8 cellular contexts compared by ENCODE assay signal in genomic region chr16:58685084-58685449, GRCh38. TPM values are rescaled to one million over a fixed set of nuclear protein-coding genes. Genes with fewer than 3 reads are reported as not detected.
DNase-seq lines count a peak whose midpoint lies in the region; ATAC-seq and TF ChIP-seq lines count a peak whose summit lies in the region.

No MANE protein-coding gene starts in this region.

- in situ Hi-C loops in GM13977 (cut with MboI; ENCODE audit: low pct_unique_long_range_greater_than_20kb, low sequenced_read_pairs, unreplicated experiment) = no loop called here

- H3K27ac ChIP-seq in liver (ENCODE audit: low read depth in 1 of 2, low read length in 2 of 2) (peak overlapping the region; percentile 86 to 92), subcutaneous abdominal adipose tissue (ENCODE audit: low read depth, low read length) (no peak overlapping the region)

- H3K9me3 ChIP-seq in liver (ENCODE audit: control insufficient read depth in 4 of 4, low read length in 3 of 4) = no peaks in the 10 kb centered on the region
- no peaks in the 10 kb centered on the region for H3K9me3 ChIP-seq in subcutaneous abdominal adipose tissue (ENCODE audit: control insufficient read depth in 5 of 5, low read length in 5 of 5)

- ATAC-seq in activated CD4-positive, alpha-beta T cell treated with anti-CD3 and anti-CD28 coated beads for 36 hours = no peak
- no peak for ATAC-seq in activated T-helper 17 cell treated with anti-CD3 and anti-CD28 coated beads, Interleukin-2, amount 50 U/mL, for 72 hours (replicated peaks)
- ATAC-seq in activated CD4-positive, CD25-positive, alpha-beta regulatory T cell treated with anti-CD3 and anti-CD28 coated beads, Interleukin-2, amount 50 U/mL, for 24 hours = no peak

- POLR2A ChIA-PET in activated CD4-positive, alpha-beta T cell treated with anti-CD3 and anti-CD28 coated beads for 36 hours (lab: Charles Lee) = interaction anchor here (1.2 to 1.4 kb wide), 2 partner anchors 57 to 293 kb away, joined by 4 to 7 read pairs; partner anchors contain the start of gene GINS3

- H3K9me3 Mint-ChIP-seq in activated CD4-positive, alpha-beta T cell treated with anti-CD3 and anti-CD28 coated beads for 36 hours (ENCODE audit: low read depth) = no peaks in the 10 kb centered on the region
- no peaks in the 10 kb centered on the region for H3K9me3 Mint-ChIP-seq in activated T-helper 17 cell treated with anti-CD3 and anti-CD28 coated beads, Interleukin-2, amount 50 U/mL, for 72 hours

- H3K4me1 ChIP-seq in liver (ENCODE audit: control insufficient read depth in 4 of 4, insufficient read depth in 4 of 4, low read length in 3 of 4) = peaks cover 4 to 23% (median 18%) of the 10 kb centered on the region in 4 donors
- H3K4me1 ChIP-seq in subcutaneous abdominal adipose tissue (ENCODE audit: control insufficient read depth in 5 of 5, insufficient read depth in 5 of 5, low read length in 5 of 5) = peaks cover 2 to 26% (median 19%) of the 10 kb centered on the region in 5 donors

- H3K4me3 Mint-ChIP-seq in activated CD4-positive, alpha-beta T cell treated with anti-CD3 and anti-CD28 coated beads for 36 hours = peak overlapping the region; percentile 86
- peak overlapping the region; percentile 80 for H3K4me3 Mint-ChIP-seq in activated T-helper 17 cell treated with anti-CD3 and anti-CD28 coated beads, Interleukin-2, amount 50 U/mL, for 72 hours

- WGBS in liver = 34% methylated on average over 6 of the region's 6 CpGs

- peak overlapping the region; percentile 82 to 95 (median 87) for H3K4me3 ChIP-seq in liver (ENCODE audit: low read depth in 1 of 3, low read length in 3 of 3)
- H3K4me3 ChIP-seq in subcutaneous abdominal adipose tissue (ENCODE audit: low read depth in 1 of 5, low read length in 5 of 5) = peak overlapping the region; percentile 82 to 95 (median 92)

- H3K27ac Mint-ChIP-seq in activated CD4-positive, alpha-beta T cell treated with anti-CD3 and anti-CD28 coated beads for 36 hours = peak overlapping the region; percentile 65
- H3K27ac Mint-ChIP-seq in activated T-helper 17 cell treated with anti-CD3 and anti-CD28 coated beads, Interleukin-2, amount 50 U/mL, for 72 hours = peak overlapping the region; percentile 83

- H3K4me1 Mint-ChIP-seq in activated CD4-positive, alpha-beta T cell treated with anti-CD3 and anti-CD28 coated beads for 36 hours = peaks cover 19% of the 10 kb centered on the region
- peaks cover 11% of the 10 kb centered on the region for H3K4me1 Mint-ChIP-seq in activated T-helper 17 cell treated with anti-CD3 and anti-CD28 coated beads, Interleukin-2, amount 50 U/mL, for 72 hours

- H3K27me3 Mint-ChIP-seq in activated CD4-positive, alpha-beta T cell treated with anti-CD3 and anti-CD28 coated beads for 36 hours = no peaks in the 10 kb centered on the region
- H3K27me3 Mint-ChIP-seq in activated T-helper 17 cell treated with anti-CD3 and anti-CD28 coated beads, Interleukin-2, amount 50 U/mL, for 72 hours = peaks cover 4% of the 10 kb centered on the region

- H3K36me3 Mint-ChIP-seq in activated CD4-positive, alpha-beta T cell treated with anti-CD3 and anti-CD28 coated beads for 36 hours (ENCODE audit: low read depth) = peaks cover 4% of the 10 kb centered on the region
- H3K36me3 Mint-ChIP-seq in activated T-helper 17 cell treated with anti-CD3 and anti-CD28 coated beads, Interleukin-2, amount 50 U/mL, for 72 hours (ENCODE audit: low read depth) = no peaks in the 10 kb centered on the region

- H3K27me3 ChIP-seq in liver (ENCODE audit: control insufficient read depth in 4 of 4, insufficient read depth in 4 of 4, low read length in 3 of 4) (no peaks in the 10 kb centered on the region), subcutaneous abdominal adipose tissue (ENCODE audit: control insufficient read depth in 5 of 5, insufficient read depth in 4 of 5, low read length in 5 of 5) (no peaks in the 10 kb centered on the region)

- CTCF ChIA-PET in activated CD4-positive, alpha-beta T cell treated with anti-CD3 and anti-CD28 coated beads for 36 hours (lab: Charles Lee) = interaction anchor here (0.7 to 1.6 kb wide), 8 partner anchors 8 to 348 kb away, joined by 3 to 9 read pairs (median 4); partner anchors contain the start of gene GOT2

- H3K36me3 ChIP-seq in liver (ENCODE audit: control insufficient read depth in 4 of 4, insufficient read depth in 3 of 4, low read depth in 1 of 4, low read length in 3 of 4) (peaks cover 0 to under 1% (median 0%) of the 10 kb centered on the region in 4 donors), subcutaneous abdominal adipose tissue (ENCODE audit: control insufficient read depth in 5 of 5, insufficient read depth in 5 of 5, low read length in 5 of 5) (peaks cover 0 to 15% (median 7%) of the 10 kb centered on the region in 5 donors)

- TF ChIP-seq CTCF in liver (IDR thresholded peaks at IDR 0.05; ENCODE audit: low read depth, low read length, missing input control) = no peak
- no peak for TF ChIP-seq CTCF in GM13977 (IDR thresholded peaks at IDR 0.05; ENCODE audit: extremely low read depth, insufficient read depth, missing control alignments)

- intact Hi-C loops in activated CD4-positive, alpha-beta T cell treated with anti-CD3 and anti-CD28 coated beads for 36 hours (cut with DNase I, micrococcal nuclease) = loop anchor here in 1 of 2 experiments (10.0 kb wide), 1 partner anchor 450 kb away; no protein-coding TSS in a partner anchor

- peak overlapping the region; percentile 45 to 64 for H3K9ac ChIP-seq in liver (ENCODE audit: low read depth in 1 of 2, low read length in 2 of 2)
- H3K9ac ChIP-seq in subcutaneous abdominal adipose tissue (ENCODE audit: low read length in 5 of 5) = peak overlapping the region in 4 of 5 donors; percentile 86 to 99 (median 98)

- no peak for TF ChIP-seq RAD21 in liver (IDR thresholded peaks at IDR 0.05)

- no peak for DNase-seq in activated CD4-positive, alpha-beta T cell treated with anti-CD3 and anti-CD28 coated beads for 36 hours
- DNase-seq in activated CD4-positive, alpha-beta T cell treated with anti-CD3 and anti-CD28 coated beads for 1 hour = no peak
- DNase-seq in GM13977 (ENCODE audit: low spot score) = no peak
- DNase-seq in kidney glomerular epithelial cell (lab: John Stamatoyannopoulos, UW) = no peak

TF ChIP-seq in liver, 16 proteins besides CTCF, POLR2A, EP300 and RAD21:
- TF ChIP-seq FOXA2 (IDR thresholded peaks at IDR 0.05) = no peak
- no peak for TF ChIP-seq RXRA (IDR thresholded peaks at IDR 0.05)
- no peak for TF ChIP-seq GABPA (IDR thresholded peaks at IDR 0.05 in 1 of 2, conservative IDR thresholded peaks at IDR 0.05 in 1 of 2)
- TF ChIP-seq HNF4A (conservative IDR thresholded peaks at IDR 0.05) = peak in 1 of 2 donors; percentile 18
- TF ChIP-seq JUND (IDR thresholded peaks at IDR 0.05) = peak in 1 of 2 donors; percentile 55
- TF ChIP-seq SP1 (IDR thresholded peaks at IDR 0.05) = peak; percentile 30
- TF ChIP-seq EGR1 (IDR thresholded peaks at IDR 0.05; ENCODE audit: low read depth in 2 of 2) = no peak

RNA-seq across cellular contexts. Expression of gene SLC38A7, which starts 0.5 kb away (rescaled TPM):
- 1 to 10 TPM; 4.5 to 6.5 TPM for total RNA-seq in activated CD4-positive, alpha-beta T cell treated with anti-CD3 and anti-CD28 coated beads for 36 hours
- 1 to 10 TPM; 4.6 to 9.0 TPM for total RNA-seq in activated T-helper 17 cell treated with anti-CD3 and anti-CD28 coated beads, Interleukin-2, amount 50 U/mL, for 72 hours
- 10 to 100 TPM; 11.3 to 18.7 TPM for total RNA-seq in liver
- polyA plus RNA-seq in liver = 10 to 100 TPM in 1 of 2 donors, 1 to 10 TPM in 1; 7.9 to 10.6 TPM

RNA-seq across cellular contexts. Expression of gene GOT2, which starts 49.0 kb away (rescaled TPM):
- total RNA-seq in activated CD4-positive, alpha-beta T cell treated with anti-CD3 and anti-CD28 coated beads for 36 hours = 100 to 1,000 TPM; 128 to 133 TPM
- 100 to 1,000 TPM in 1 of 2 donors, 10 to 100 TPM in 1; 70.7 to 126 TPM for total RNA-seq in activated T-helper 17 cell treated with anti-CD3 and anti-CD28 coated beads, Interleukin-2, amount 50 U/mL, for 72 hours
- 100 to 1,000 TPM in 1 of 2 donors, 10 to 100 TPM in 1; 80.2 to 111 TPM for total RNA-seq in liver
- polyA plus RNA-seq in liver = 100 to 1,000 TPM; 161 to 216 TPM

RNA-seq across cellular contexts. Expression of gene CNOT1, which starts 55.4 kb away (rescaled TPM):
- total RNA-seq in activated CD4-positive, alpha-beta T cell treated with anti-CD3 and anti-CD28 coated beads for 36 hours = 100 to 1,000 TPM; 265 to 348 TPM
- total RNA-seq in activated T-helper 17 cell treated with anti-CD3 and anti-CD28 coated beads, Interleukin-2, amount 50 U/mL, for 72 hours = 100 to 1,000 TPM; 258 to 299 TPM
- 100 to 1,000 TPM; 116 to 131 TPM for total RNA-seq in liver
- 10 to 100 TPM; 34.0 to 40.8 TPM for polyA plus RNA-seq in liver
